Comparison of ENCODE assay signal across 26 cellular contexts in genomic region chr17:82314012-82314720, GRCh38. TPM values are rescaled to one million over a fixed set of nuclear protein-coding genes. Genes with fewer than 3 reads are reported as not detected.
DNase-seq lines count a peak whose midpoint lies in the region; ATAC-seq and TF ChIP-seq lines count a peak whose summit lies in the region.
"Had no signal": no experiment of that assay in that cellular context is flagged by ENCODE, and none has a peak within 500 bp of the region (broad histone marks: within the 10 kb centered on the region; RNA-seq: fewer than 3 reads in every experiment).

No MANE protein-coding gene starts in this region.

- no peak overlapping the region for H3K4me2 ChIP-seq in neuronal stem cell (ENCODE audit: insufficient read depth, low read length, poor library complexity, severe bottlenecking)

- POLR2A ChIA-PET in activated CD4-positive, alpha-beta memory T cell treated with anti-CD3 and anti-CD28 coated beads for 36 hours (lab: Charles Lee) = no interaction called here
- POLR2A ChIA-PET in activated CD4-positive, alpha-beta memory T cell treated with anti-CD3 and anti-CD28 coated beads, Interleukin-2, amount 10 ng/mL, durations not matched to agents 7 days and 5 days (lab: Charles Lee) = interaction anchor here (1.7 to 9.8 kb wide), 2 partner anchors 9 to 14 kb away, joined by 3 to 120 read pairs; no protein-coding TSS in a partner anchor

- peaks cover 3 to 4% of the 10 kb centered on the region in 2 donors for H3K9me3 ChIP-seq in neuronal stem cell (replicated peaks in 1 of 2; ENCODE audit: control insufficient read depth in 2 of 2, insufficient read depth in 1 of 2, low read depth in 1 of 2, low read length in 2 of 2)
- H3K9me3 ChIP-seq in tibial artery = no peaks in the 10 kb centered on the region
- H3K9me3 ChIP-seq: ascending aorta, gastrocnemius medialis, prostate gland, suprapubic skin had no signal

- H3K4me3 Mint-ChIP-seq in activated CD4-positive, alpha-beta memory T cell treated with anti-CD3 and anti-CD28 coated beads for 36 hours = peak overlapping the region; percentile 59
- no peak overlapping the region for H3K4me3 Mint-ChIP-seq in activated CD4-positive, alpha-beta memory T cell treated with anti-CD3 and anti-CD28 coated beads, Interleukin-2, amount 10 ng/mL, durations not matched to agents 7 days and 5 days
- peak overlapping the region; percentile 42 for H3K4me3 Mint-ChIP-seq in activated naive CD8-positive, alpha-beta T cell treated with anti-CD3 and anti-CD28 coated beads, Interleukin-2, amount 50 U/mL, for 24 hours

- H4K91ac ChIP-seq in neuronal stem cell (ENCODE audit: low read depth, low read length, poor library complexity) = peak overlapping the region; percentile 9

- no peaks in the 10 kb centered on the region for H3K36me3 ChIP-seq in H7 (replicated peaks; ENCODE audit: control insufficient read depth, insufficient read depth, low read length)
- no peaks in the 10 kb centered on the region for H3K36me3 ChIP-seq in neuronal stem cell (replicated peaks in 1 of 2; ENCODE audit: control insufficient read depth in 2 of 2, insufficient read depth in 2 of 2, low read length in 2 of 2)
- no peaks in the 10 kb centered on the region for H3K36me3 ChIP-seq in tibial artery
- H3K36me3 ChIP-seq: ascending aorta, gastrocnemius medialis, prostate gland, suprapubic skin had no signal

- no CpG with 5 or more reads among the region's 27 CpGs for WGBS in neuronal stem cell (ENCODE audit: extremely low coverage in 2 of 2, insufficient read length in 2 of 2, insufficient replicate concordance in 1 of 2), 2 donors

- peak overlapping the region; percentile 53 for H2BK5ac ChIP-seq in neuronal stem cell (ENCODE audit: low read length)

- H3K27me3 Mint-ChIP-seq in activated CD4-positive, alpha-beta memory T cell treated with anti-CD3 and anti-CD28 coated beads for 36 hours = no peaks in the 10 kb centered on the region
- H3K27me3 Mint-ChIP-seq in activated CD4-positive, alpha-beta memory T cell treated with anti-CD3 and anti-CD28 coated beads, Interleukin-2, amount 10 ng/mL, durations not matched to agents 7 days and 5 days = peaks cover 7% of the 10 kb centered on the region
- H3K27me3 Mint-ChIP-seq in activated naive CD8-positive, alpha-beta T cell treated with anti-CD3 and anti-CD28 coated beads, Interleukin-2, amount 50 U/mL, for 24 hours = no peaks in the 10 kb centered on the region

- ATAC-seq in activated naive CD8-positive, alpha-beta T cell treated with anti-CD3 and anti-CD28 coated beads, Interleukin-2, amount 50 U/mL, for 24 hours = no peak
- ATAC-seq: gastrocnemius medialis had no signal

- H3K4me3 ChIP-seq in H7 (ENCODE audit: insufficient read depth, low read depth, low read length) (no peak overlapping the region), neuronal stem cell (ENCODE audit: low read length in 2 of 2) (no peak overlapping the region), tibial artery (no peak overlapping the region)
- H3K4me3 ChIP-seq: gastrocnemius medialis, prostate gland, skin epidermis, suprapubic skin had no signal

- H3K27ac ChIP-seq in neuronal stem cell (replicated peaks; ENCODE audit: low read length) = no peak overlapping the region
- no peak overlapping the region for H3K27ac ChIP-seq in tibial artery
- H3K27ac ChIP-seq: ascending aorta, gastrocnemius medialis, prostate gland, skin epidermis, suprapubic skin had no signal

- peak overlapping the region; percentile 29 for H3K27ac Mint-ChIP-seq in activated CD4-positive, alpha-beta memory T cell treated with anti-CD3 and anti-CD28 coated beads for 36 hours
- no peak overlapping the region for H3K27ac Mint-ChIP-seq in activated CD4-positive, alpha-beta memory T cell treated with anti-CD3 and anti-CD28 coated beads, Interleukin-2, amount 10 ng/mL, durations not matched to agents 7 days and 5 days
- peak overlapping the region; percentile 42 for H3K27ac Mint-ChIP-seq in activated naive CD8-positive, alpha-beta T cell treated with anti-CD3 and anti-CD28 coated beads, Interleukin-2, amount 50 U/mL, for 24 hours

- CTCF ChIA-PET in activated CD4-positive, alpha-beta memory T cell treated with anti-CD3 and anti-CD28 coated beads for 36 hours (lab: Charles Lee) = interaction anchor here (1.1 kb wide), 1 partner anchor 12 kb away, joined by 3 read pairs; no protein-coding TSS in a partner anchor
- CTCF ChIA-PET in activated CD4-positive, alpha-beta memory T cell treated with anti-CD3 and anti-CD28 coated beads, Interleukin-2, amount 10 ng/mL, durations not matched to agents 7 days and 5 days (lab: Charles Lee) = no interaction called here

- H3K79me1 ChIP-seq in neuronal stem cell (ENCODE audit: low read depth, low read length) = no peaks in the 10 kb centered on the region

- peak overlapping the region; percentile 89 for H3K23ac ChIP-seq in neuronal stem cell (ENCODE audit: low read depth, low read length, poor library complexity)

- peak overlapping the region; percentile 31 for H3K14ac ChIP-seq in neuronal stem cell (ENCODE audit: low read length)

- no peak overlapping the region for H4K8ac ChIP-seq in neuronal stem cell (ENCODE audit: low read depth, low read length)

- peak overlapping the region; percentile 94 for H2AK5ac ChIP-seq in neuronal stem cell (ENCODE audit: low read depth, low read length)

- H2AFZ ChIP-seq in neuronal stem cell (ENCODE audit: low read length) = no peak overlapping the region

- DNase-seq in activated CD4-positive, alpha-beta memory T cell treated with anti-CD3 and anti-CD28 coated beads for 36 hours = no peak
- DNase-seq in activated CD4-positive, alpha-beta memory T cell treated with anti-CD3 and anti-CD28 coated beads, Interleukin-2, amount 10 ng/mL, durations not matched to agents 7 days and 5 days = no peak
- DNase-seq in H7 = peak; percentile 60
- DNase-seq in activated naive CD8-positive, alpha-beta T cell treated with anti-CD3 and anti-CD28 coated beads, Interleukin-2, amount 50 U/mL, for 24 hours = no peak
- DNase-seq in neuronal stem cell (ENCODE audit: low spot score) = no peak
- DNase-seq in tibial artery = no peak
- no peak for DNase-seq in NCI-H187 treated with DMSO at 0.1 percent for 48 hours (lab: John Stamatoyannopoulos, UW)
- DNase-seq in SHP77 treated with DMSO at 0.1 percent for 48 hours (lab: John Stamatoyannopoulos, UW) = no peak
- DNase-seq: activated CD4-positive, alpha-beta T cell treated with anti-CD3 and anti-CD28 coated beads, Interleukin-2, amount 50 U/mL, for 48 hours; cerebellar nuclear complex; DMS79; effector CD4-positive, alpha-beta T cell; gastrocnemius medialis; NCI-H1048; NCI-H2029; NCI-H446; NK-92 treated with Interleukin-12 subunit alpha and Interleukin-12 subunit beta, amount 100 ng/mL, for 24 hours; stimulated activated CD4-positive, alpha-beta T cell treated with anti-CD3 and anti-CD28 coated beads, Interleukin-4, amount 100 ng/mL, for 1 hour had no signal

- H2BK120ac ChIP-seq in neuronal stem cell (ENCODE audit: low read depth, low read length) = no peak overlapping the region

- H3K18ac ChIP-seq in neuronal stem cell (ENCODE audit: low read length) = peak overlapping the region; percentile 27

- H3K4me1 ChIP-seq in neuronal stem cell (ENCODE audit: control insufficient read depth in 2 of 2, insufficient read depth in 1 of 2, low read depth in 1 of 2, low read length in 2 of 2) = peaks cover 11 to 16% of the 10 kb centered on the region in 2 donors
- H3K4me1 ChIP-seq in tibial artery = peaks cover 0 to 10% (median 4%) of the 10 kb centered on the region in 4 donors
- H3K4me1 ChIP-seq: ascending aorta, gastrocnemius medialis, prostate gland had no signal

- no peak overlapping the region for H3K4ac ChIP-seq in neuronal stem cell (ENCODE audit: low read length)

- H3K9me3 Mint-ChIP-seq in activated CD4-positive, alpha-beta memory T cell treated with anti-CD3 and anti-CD28 coated beads for 36 hours = no peaks in the 10 kb centered on the region
- no peaks in the 10 kb centered on the region for H3K9me3 Mint-ChIP-seq in activated CD4-positive, alpha-beta memory T cell treated with anti-CD3 and anti-CD28 coated beads, Interleukin-2, amount 10 ng/mL, durations not matched to agents 7 days and 5 days
- H3K9me3 Mint-ChIP-seq in activated naive CD8-positive, alpha-beta T cell treated with anti-CD3 and anti-CD28 coated beads, Interleukin-2, amount 50 U/mL, for 24 hours = no peaks in the 10 kb centered on the region

- no peak overlapping the region for H3K9ac ChIP-seq in neuronal stem cell (ENCODE audit: low read depth, low read length, poor library complexity)

- H2BK12ac ChIP-seq in neuronal stem cell (ENCODE audit: low read length) = no peak overlapping the region

- no peak for TF ChIP-seq CTCF in tibial artery (IDR thresholded peaks at IDR 0.05)

- H3K36me3 Mint-ChIP-seq in activated CD4-positive, alpha-beta memory T cell treated with anti-CD3 and anti-CD28 coated beads for 36 hours = peaks cover 32% of the 10 kb centered on the region
- H3K36me3 Mint-ChIP-seq in activated CD4-positive, alpha-beta memory T cell treated with anti-CD3 and anti-CD28 coated beads, Interleukin-2, amount 10 ng/mL, durations not matched to agents 7 days and 5 days (ENCODE audit: low read depth) = peaks cover 2% of the 10 kb centered on the region
- H3K36me3 Mint-ChIP-seq in activated naive CD8-positive, alpha-beta T cell treated with anti-CD3 and anti-CD28 coated beads, Interleukin-2, amount 50 U/mL, for 24 hours (ENCODE audit: low read depth) = peaks cover 16% of the 10 kb centered on the region

- H3K4me1 Mint-ChIP-seq in activated CD4-positive, alpha-beta memory T cell treated with anti-CD3 and anti-CD28 coated beads for 36 hours (ENCODE audit: low read depth) = peaks cover 19% of the 10 kb centered on the region
- peaks cover 16% of the 10 kb centered on the region for H3K4me1 Mint-ChIP-seq in activated CD4-positive, alpha-beta memory T cell treated with anti-CD3 and anti-CD28 coated beads, Interleukin-2, amount 10 ng/mL, durations not matched to agents 7 days and 5 days
- H3K4me1 Mint-ChIP-seq in activated naive CD8-positive, alpha-beta T cell treated with anti-CD3 and anti-CD28 coated beads, Interleukin-2, amount 50 U/mL, for 24 hours = peaks cover 11% of the 10 kb centered on the region

- H3K27me3 ChIP-seq in H7 (ENCODE audit: control insufficient read depth, insufficient read depth, low read length) (no peaks in the 10 kb centered on the region), neuronal stem cell (ENCODE audit: control insufficient read depth in 3 of 3, insufficient read depth in 3 of 3, low read depth in 1 of 3, low read length in 3 of 3) (peaks cover 0 to 39% (median under 1%) of the 10 kb centered on the region in 3 experiments), tibial artery (peaks cover 0 to 67% of the 10 kb centered on the region in 2 donors)

- no peak overlapping the region for H2BK15ac ChIP-seq in neuronal stem cell (ENCODE audit: low read length)

- intact Hi-C loops in activated CD4-positive, alpha-beta memory T cell treated with anti-CD3 and anti-CD28 coated beads for 36 hours (cut with micrococcal nuclease) = no loop called here
- intact Hi-C loops in tibial artery (cut with DNase I; ENCODE audit: low total_unique reads) = no loop called here

RNA-seq across cellular contexts. Expression of gene CD7, which starts 3.2 kb away (rescaled TPM):
- total RNA-seq in activated CD4-positive, alpha-beta memory T cell treated with anti-CD3 and anti-CD28 coated beads for 36 hours = 100 to 1,000 TPM; 570 to 574 TPM
- total RNA-seq in activated CD4-positive, alpha-beta memory T cell treated with anti-CD3 and anti-CD28 coated beads, Interleukin-2, amount 10 ng/mL, durations not matched to agents 7 days and 5 days = 100 to 1,000 TPM; 138 to 140 TPM
- 0.38 and 1.7 TPM in 2 replicates for total RNA-seq in H7 (2014; rRNA removed; shearing (Covaris generic))
- polyA plus RNA-seq in neuronal stem cell (2013, experiment 1 of 2) = 1.5 TPM
- 1.5 TPM for polyA plus RNA-seq in neuronal stem cell (2013, experiment 2 of 2)
- total RNA-seq: HT1080, RPMI7951 had no signal
- polyA plus RNA-seq: neural cell had no signal

RNA-seq across cellular contexts. Expression of gene SECTM1, which starts 19.4 kb away (rescaled TPM):
- 10 to 100 TPM; 12.2 to 12.7 TPM for total RNA-seq in activated CD4-positive, alpha-beta memory T cell treated with anti-CD3 and anti-CD28 coated beads for 36 hours
- 10 to 100 TPM; 18.3 to 18.5 TPM for total RNA-seq in activated CD4-positive, alpha-beta memory T cell treated with anti-CD3 and anti-CD28 coated beads, Interleukin-2, amount 10 ng/mL, durations not matched to agents 7 days and 5 days
- total RNA-seq in H7 (2014; rRNA removed; shearing (Covaris generic)) = 0.44 and 0.94 TPM in 2 replicates
- polyA plus RNA-seq in neuronal stem cell (2013, experiment 1 of 2) = 0.39 TPM
- polyA plus RNA-seq in neuronal stem cell (2013, experiment 2 of 2) = 0.65 TPM
- polyA plus RNA-seq: neural cell had no signal

RNA-seq across cellular contexts. Expression of gene CSNK1D, which starts 40.7 kb away (rescaled TPM):
- 100 to 1,000 TPM; 110 to 111 TPM for total RNA-seq in activated CD4-positive, alpha-beta memory T cell treated with anti-CD3 and anti-CD28 coated beads for 36 hours
- 100 to 1,000 TPM; 116 TPM for total RNA-seq in activated CD4-positive, alpha-beta memory T cell treated with anti-CD3 and anti-CD28 coated beads, Interleukin-2, amount 10 ng/mL, durations not matched to agents 7 days and 5 days
- 31.7 and 37.3 TPM in 2 replicates for total RNA-seq in H7 (2014; rRNA removed; shearing (Covaris generic))
- polyA plus RNA-seq in neuronal stem cell (2013, experiment 1 of 2) = 70.3 TPM
- polyA plus RNA-seq in neuronal stem cell (2013, experiment 2 of 2) = 72.1 TPM

RNA-seq across cellular contexts. Expression of gene TEX19, which starts 44.9 kb away (rescaled TPM):
- not detected for total RNA-seq in activated CD4-positive, alpha-beta memory T cell treated with anti-CD3 and anti-CD28 coated beads for 36 hours
- total RNA-seq in activated CD4-positive, alpha-beta memory T cell treated with anti-CD3 and anti-CD28 coated beads, Interleukin-2, amount 10 ng/mL, durations not matched to agents 7 days and 5 days = not detected
- 1.1 and 1.9 TPM in 2 replicates for total RNA-seq in H7 (2014; rRNA removed; shearing (Covaris generic))
- 0.28 TPM for polyA plus RNA-seq in neuronal stem cell (2013, experiment 1 of 2)
- polyA plus RNA-seq in neuronal stem cell (2013, experiment 2 of 2) = 0.19 TPM
- total RNA-seq: ascending aorta, esophagus mucosa, suprapubic skin had no signal
- polyA plus RNA-seq: neural cell had no signal

RNA-seq across cellular contexts. Expression of gene UTS2R, which starts 57.4 kb away (rescaled TPM):
- total RNA-seq in activated CD4-positive, alpha-beta memory T cell treated with anti-CD3 and anti-CD28 coated beads for 36 hours = not detected
- total RNA-seq in activated CD4-positive, alpha-beta memory T cell treated with anti-CD3 and anti-CD28 coated beads, Interleukin-2, amount 10 ng/mL, durations not matched to agents 7 days and 5 days = not detected
- not detected in 2 replicates for total RNA-seq in H7 (2014; rRNA removed; shearing (Covaris generic))
- 0.11 TPM for polyA plus RNA-seq in neuronal stem cell (2013, experiment 1 of 2)
- 0.12 TPM for polyA plus RNA-seq in neuronal stem cell (2013, experiment 2 of 2)
- total RNA-seq: ascending aorta, esophagus mucosa, gastrocnemius medialis, HT1080, prostate gland, RPMI7951, suprapubic skin had no signal
- polyA plus RNA-seq: neural cell had no signal

Comparison
In these comparisons a context has a peak if more than half of its experiments do, and no peak if none do; other contexts are left out.
1. RNA of gene CD7, which starts 3.2 kb away (total RNA-seq): 570 to 574 TPM in activated CD4-positive, alpha-beta memory T cell treated with anti-CD3 and anti-CD28 coated beads for 36 hours and 138 to 140 TPM in activated CD4-positive, alpha-beta memory T cell treated with anti-CD3 and anti-CD28 coated beads, Interleukin-2, amount 10 ng/mL, durations not matched to agents 7 days and 5 days; 0.38 to 1.7 TPM in H7; every median in the first group is over 10 times any median in the second.